11 cellular contexts compared by ENCODE assay signal in the genomic region with DNA sequence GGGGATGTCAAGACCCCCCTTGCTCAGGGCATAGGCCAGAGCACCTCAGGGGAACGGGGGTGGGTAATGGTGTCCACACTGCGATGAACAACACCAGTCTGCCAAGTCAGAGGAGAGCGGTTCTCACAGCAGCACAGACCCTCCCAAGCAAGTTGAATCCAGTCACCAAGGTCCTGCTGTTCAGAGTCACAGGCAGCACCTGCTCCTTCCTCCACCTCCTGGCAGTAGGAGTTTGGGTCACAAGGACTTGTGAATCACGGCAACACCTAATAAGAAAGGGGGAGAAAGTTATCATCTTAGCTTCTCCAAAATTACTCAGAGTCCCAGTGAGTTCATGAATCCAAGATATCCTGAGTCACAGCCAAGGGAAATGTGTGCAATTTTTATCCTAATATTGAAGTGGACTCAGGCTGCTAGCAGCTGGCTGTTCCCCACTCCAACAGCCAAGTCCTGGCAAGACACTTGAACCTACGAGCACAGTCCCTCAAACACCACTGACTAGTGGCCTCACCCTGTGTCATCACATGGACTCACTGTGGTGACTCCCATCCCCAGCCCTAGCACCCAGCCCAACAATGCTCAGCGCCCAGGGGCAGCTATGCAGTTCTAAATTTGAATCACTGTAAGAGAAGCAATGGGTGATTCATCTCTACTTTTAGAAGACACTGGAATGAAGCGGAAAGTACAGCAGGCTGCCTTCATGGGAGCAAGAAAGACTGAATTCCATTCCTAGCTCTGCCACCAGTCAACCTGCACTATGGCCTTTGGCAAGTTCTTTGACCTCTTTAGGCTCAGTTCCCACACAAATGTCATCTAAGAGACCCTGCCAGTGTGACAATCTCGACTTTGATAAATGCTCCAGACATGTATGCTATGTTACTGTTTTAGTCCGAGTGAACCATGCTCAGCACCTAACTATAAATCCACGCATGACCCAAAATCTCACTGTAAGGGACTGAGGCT.
DNase-seq lines count a peak whose midpoint lies in the region; ATAC-seq and TF ChIP-seq lines count a peak whose summit lies in the region.
"Had no signal": no experiment of that assay in that cellular context is flagged by ENCODE, and none has a peak within 500 bp of the region (broad histone marks: within the 10 kb centered on the region; RNA-seq: fewer than 3 reads in every experiment).

No MANE protein-coding gene starts in this region.

- intact Hi-C loops in left lung (cut with DNase I): no loop called here
- intact Hi-C loops in left colon (cut with DNase I, micrococcal nuclease): no loop called here
- intact Hi-C loops in natural killer cell (cut with micrococcal nuclease): no loop called here

- H3K4me3 Mint-ChIP-seq in natural killer cell: no peak overlapping the region
- H3K4me3 Mint-ChIP-seq: activated CD8-positive, alpha-beta T cell treated with anti-CD3 and anti-CD28 coated beads, Interleukin-2, amount 10 ng/mL, durations not matched to agents 7 days and 5 days had no signal

- H3K27ac ChIP-seq in 22Rv1 (peak overlapping the region; percentile 34; the same call in 1 of the 2 replicates), left lung (no peak overlapping the region)

- no peak overlapping the region for H3K4me3 ChIP-seq in left lung

- H3K27ac Mint-ChIP-seq in natural killer cell: no peak overlapping the region
- H3K27ac Mint-ChIP-seq: activated CD8-positive, alpha-beta T cell treated with anti-CD3 and anti-CD28 coated beads, Interleukin-2, amount 10 ng/mL, durations not matched to agents 7 days and 5 days had no signal

- H3K4me1 ChIP-seq in left lung: peaks cover 0 to 6% of the 10 kb centered on the region in 2 donors

- ATAC-seq in left lung (peak; percentile 16), left colon (no peak), natural killer cell (no peak), GM19455 (IDR thresholded peaks at IDR 0.05; ENCODE audit: unreplicated experiment) (no peak)
- ATAC-seq: activated CD8-positive, alpha-beta T cell treated with anti-CD3 and anti-CD28 coated beads, Interleukin-2, amount 10 ng/mL, durations not matched to agents 7 days and 5 days had no signal

- H3K27me3 ChIP-seq in left lung: no peaks in the 10 kb centered on the region

- no peaks in the 10 kb centered on the region for H3K9me3 ChIP-seq in left lung

- no peaks in the 10 kb centered on the region for H3K9me3 Mint-ChIP-seq in natural killer cell

- no peaks in the 10 kb centered on the region for H3K36me3 ChIP-seq in left lung

- DNase-seq in NCI-H226: peak; percentile 48
- DNase-seq in dedifferentiated amniotic fluid mesenchymal stem cell (ENCODE audit: extremely low spot score): peak; percentile 62
- no peak for DNase-seq in left lung
- no peak for DNase-seq in left colon
- DNase-seq in natural killer cell: no peak
- no peak for DNase-seq in stimulated activated CD4-positive, alpha-beta T cell treated with anti-CD3 and anti-CD28 coated beads, Interleukin-4, amount 100 ng/mL, for 4 hours
- DNase-seq: activated CD8-positive, alpha-beta T cell treated with anti-CD3 and anti-CD28 coated beads, Interleukin-2, amount 10 ng/mL, durations not matched to agents 7 days and 5 days; NCI-H1417; SHP77 treated with DMSO at 0.1 percent for 48 hours had no signal

- H3K4me1 Mint-ChIP-seq in natural killer cell: no peaks in the 10 kb centered on the region

- no peaks in the 10 kb centered on the region for H3K36me3 Mint-ChIP-seq in natural killer cell

- TF ChIP-seq CTCF in 22Rv1 (IDR thresholded peaks at IDR 0.05) (no peak), left lung (IDR thresholded peaks at IDR 0.05) (no peak), natural killer cell (IDR thresholded peaks at IDR 0.05) (no peak)

- no peaks in the 10 kb centered on the region for H3K27me3 Mint-ChIP-seq in natural killer cell (ENCODE audit: low read depth in 2 of 2)

Comparison
In these comparisons a context has a peak if more than half of its experiments do, and no peak if none do; other contexts are left out.
1. DNase-seq: peak in NCI-H226 (single experiment) and dedifferentiated amniotic fluid mesenchymal stem cell (single experiment); none in left lung (0 of 2), left colon (0 of 2), natural killer cell (single experiment) and stimulated activated CD4-positive, alpha-beta T cell treated with anti-CD3 and anti-CD28 coated beads, Interleukin-4, amount 100 ng/mL, for 4 hours (0 of 2).